8 cellular contexts compared by ENCODE assay signal in the genomic region with DNA sequence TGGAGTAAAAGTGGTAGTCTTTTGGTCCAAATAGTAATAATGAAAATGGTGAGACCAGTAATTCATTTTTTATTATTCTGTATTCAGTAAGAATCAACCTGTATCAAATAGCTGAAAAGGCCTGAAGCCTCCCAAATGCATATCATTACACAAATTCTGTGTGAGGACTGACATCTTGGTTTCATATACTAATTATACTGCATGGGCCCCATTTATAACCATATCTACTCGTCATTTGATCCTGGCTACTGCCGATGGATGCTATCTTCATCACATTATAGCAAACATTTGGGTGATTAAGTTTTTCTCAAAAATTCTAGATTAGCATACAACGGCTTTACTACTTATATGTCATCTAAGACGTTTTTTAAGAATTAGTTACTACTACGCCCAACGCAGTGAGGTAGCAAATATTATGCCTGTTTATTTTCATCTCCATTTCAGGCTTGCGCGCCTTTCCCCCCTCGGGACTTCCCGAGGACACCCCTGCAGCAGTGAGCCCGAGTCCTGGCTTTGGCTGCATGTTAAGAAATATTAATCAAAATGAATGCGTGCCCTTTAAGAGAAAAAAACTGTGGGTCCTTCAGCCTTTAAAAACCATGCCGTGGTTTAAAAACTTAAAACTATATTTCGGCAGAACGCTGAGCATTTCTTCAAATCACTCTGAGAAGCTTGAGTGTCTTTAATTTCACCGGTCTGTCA.
DNase-seq lines count a peak whose midpoint lies in the region; ATAC-seq and TF ChIP-seq lines count a peak whose summit lies in the region.

No MANE protein-coding gene starts in this region.

- H3K4me3 ChIP-seq in cardiac fibroblast (replicated peaks in 1 of 2; ENCODE audit: low read depth in 2 of 2, low read length in 2 of 2): peak overlapping the region; percentile 82 to 85

- peak; percentile 19 for DNase-seq in stimulated activated CD4-positive, alpha-beta T cell treated with anti-CD3 and anti-CD28 coated beads, Interleukin-12 subunit alpha, Interleukin-12 subunit beta, amount 100 ng/mL, for 4 hours
- DNase-seq in stimulated activated CD4-positive, alpha-beta T cell treated with anti-CD3 and anti-CD28 coated beads, Interleukin-2, amount 100 ng/mL, for 48 hours: no peak
- peak; percentile 15 for DNase-seq in SW480 (ENCODE audit: low spot score)
- peak in 1 of 2 donors; percentile 27 for DNase-seq in cardiac fibroblast (ENCODE audit: low read depth in 2 of 2)
- DNase-seq in kidney glomerular epithelial cell (lab: John Stamatoyannopoulos, UW): peak; percentile 48
- peak; percentile 39 for DNase-seq in stimulated activated CD8-positive, alpha-beta memory T cell treated with anti-CD3 and anti-CD28 coated beads, Interleukin-4, amount 100 ng/mL, for 48 hours

- no peak for TF ChIP-seq CTCF in cardiac fibroblast (IDR thresholded peaks at IDR 0.05; ENCODE audit: low read depth, low read length)

- no peak for ATAC-seq in HG02938 (IDR thresholded peaks at IDR 0.05; ENCODE audit: unreplicated experiment)
- ATAC-seq in GM18517 (IDR thresholded peaks at IDR 0.05; ENCODE audit: unreplicated experiment): no peak

Comparison
In these comparisons a context has a peak if more than half of its experiments do, and no peak if none do; other contexts are left out.
1. DNase-seq: peak in stimulated activated CD4-positive, alpha-beta T cell treated with anti-CD3 and anti-CD28 coated beads, Interleukin-12 subunit alpha, Interleukin-12 subunit beta, amount 100 ng/mL, for 4 hours (single experiment), SW480 (single experiment), kidney glomerular epithelial cell (single experiment) and stimulated activated CD8-positive, alpha-beta memory T cell treated with anti-CD3 and anti-CD28 coated beads, Interleukin-4, amount 100 ng/mL, for 48 hours (single experiment); none in stimulated activated CD4-positive, alpha-beta T cell treated with anti-CD3 and anti-CD28 coated beads, Interleukin-2, amount 100 ng/mL, for 48 hours (0 of 2).